8 cellular contexts compared by ENCODE assay signal in genomic region chr13:46553521-46553885, GRCh38. TPM values are rescaled to one million over a fixed set of nuclear protein-coding genes. Genes with fewer than 3 reads are reported as not detected.
DNase-seq lines count a peak whose midpoint lies in the region; ATAC-seq, FAIRE-seq and TF ChIP-seq lines count a peak whose summit lies in the region.

No MANE protein-coding gene starts in this region.

- TF ChIP-seq EP300 in GM12878 (IDR thresholded peaks at IDR 0.05; ENCODE audit: borderline replicate concordance in 1 of 2, control insufficient read depth in 1 of 2, low read depth in 2 of 2, low read length in 2 of 2), result no peak

- H3K9ac ChIP-seq in HUES6 (ENCODE audit: low read length) (peak overlapping the region; percentile 82), GM12878 (ENCODE audit: control insufficient read depth, insufficient read depth, low read length) (peak overlapping the region; percentile 86)

- peak overlapping the region; percentile 70 for H2AFZ ChIP-seq in GM12878 (ENCODE audit: control insufficient read depth, low read depth, low read length)

- SMC1A ChIA-PET in GM12878 (lab: Charles Lee; ENCODE audit: uncharacterized antibody, unreplicated experiment), result interaction anchor here (0.8 to 5.3 kb wide), 6 partner anchors 18 to 168 kb away, joined by 3 to 80 read pairs (median 18); no protein-coding TSS in a partner anchor

- TF ChIP-seq POLR2A in GM12878 (IDR thresholded peaks at IDR 0.05; ENCODE audit: low read depth, low read length), result no peak
- no peak for TF ChIP-seq POLR2A in thyroid gland (IDR thresholded peaks at IDR 0.05)

- in situ Hi-C loops in GM12878 (cut with MboI), result loop anchor here (5.0 to 10.0 kb wide), 2 partner anchors 174 to 379 kb away; no protein-coding TSS in a partner anchor

- peak; percentile 11 for ATAC-seq in GM19324 (IDR thresholded peaks at IDR 0.05; ENCODE audit: low FRiP score, unreplicated experiment)
- ATAC-seq in GM12878, result peak; percentile 13
- ATAC-seq in left lung, result peak; percentile 8

- peak overlapping the region; percentile 50 for H3K4me2 ChIP-seq in GM12878 (ENCODE audit: control insufficient read depth, insufficient read depth)

- no TSS peak for BruUV-seq in GM12878 (replicated peaks; lab: Mats Ljungman, UMichigan)

- H3K36me3 ChIP-seq in HUES6 (ENCODE audit: control insufficient read depth, insufficient read depth, low read length), result no peaks in the 10 kb centered on the region
- H3K36me3 ChIP-seq in GM12878 (ENCODE audit: control insufficient read depth in 2 of 2, insufficient read depth in 2 of 2, low read length in 1 of 2), result no peaks in the 10 kb centered on the region; a peak in 1 of 4 replicates
- no peaks in the 10 kb centered on the region for H3K36me3 ChIP-seq in left lung
- no peaks in the 10 kb centered on the region for H3K36me3 ChIP-seq in thyroid gland

- H3K4me1 ChIP-seq in HUES6 (ENCODE audit: control insufficient read depth, insufficient read depth, low read length), result peaks cover 14% of the 10 kb centered on the region
- peaks cover 11% of the 10 kb centered on the region for H3K4me1 ChIP-seq in GM12878 (ENCODE audit: control insufficient read depth, insufficient read depth, low read length)
- H3K4me1 ChIP-seq in left lung, result peaks cover 9 to 37% of the 10 kb centered on the region in 2 donors
- peaks cover 7 to 13% of the 10 kb centered on the region in 2 donors for H3K4me1 ChIP-seq in thyroid gland

- POLR2A ChIA-PET in GM12878 (lab: Charles Lee), result interaction anchor here (0.7 to 2.4 kb wide), 7 partner anchors 8 to 114 kb away, joined by 3 to 9 read pairs (median 3); no protein-coding TSS in a partner anchor

- H3K4me3 ChIP-seq in HUES6 (ENCODE audit: low read depth, low read length), result peak overlapping the region; percentile 91
- peak overlapping the region; percentile 70 for H3K4me3 ChIP-seq in GM12878
- H3K4me3 ChIP-seq in left lung, result peak overlapping the region; percentile 96 to 97
- peak overlapping the region; percentile 43 to 82 (median 72) for H3K4me3 ChIP-seq in thyroid gland (replicated peaks in 1 of 3)

- DNase-seq in GM12878 (ENCODE audit: low read depth, low spot score) (no peak), left lung (no peak), thyroid gland (no peak), NOMO-1 treated with DMSO at 0.1 percent for 48 hours (lab: John Stamatoyannopoulos, UW; ENCODE audit: unreplicated experiment) (no peak), NCI-H1048 (lab: John Stamatoyannopoulos, UW) (no peak)
- no peak for DNase-seq in effector CD8-positive, alpha-beta T cell (lab: John Stamatoyannopoulos, UW)

- no peak for FAIRE-seq in GM12878 (lab: Jason Lieb, UNC)

- RAD21 ChIA-PET in GM12878 (lab: Charles Lee; ENCODE audit: unreplicated experiment), result interaction anchor here (0.6 to 3.9 kb wide), 20 partner anchors 9 to 139 kb away, joined by 3 to 52 read pairs (median 14); no protein-coding TSS in a partner anchor

- H3K9me3 ChIP-seq in HUES6 (ENCODE audit: control insufficient read depth, insufficient read depth, low read depth, low read length) (no peaks in the 10 kb centered on the region), GM12878 (replicated peaks; ENCODE audit: control insufficient read depth, insufficient read depth, low read length) (no peaks in the 10 kb centered on the region), left lung (no peaks in the 10 kb centered on the region), thyroid gland (no peaks in the 10 kb centered on the region)

- WGBS in GM12878 (ENCODE audit: insufficient coverage, insufficient replicate concordance, low lambda C conversion rate, missing lambda C conversion rate), result under 1% methylated on average over 34 of the region's 34 CpGs
- 5% methylated on average over 8 of the region's 34 CpGs; no CpG with 5 or more reads in 1 of the 2 donors for WGBS in thyroid gland, 2 donors

- peaks cover 63% of the 10 kb centered on the region for H3K79me2 ChIP-seq in GM12878 (ENCODE audit: control insufficient read depth, insufficient read depth, low read length)

- H3K27ac ChIP-seq in HUES6 (ENCODE audit: low read depth, low read length) (no peak overlapping the region), GM12878 (ENCODE audit: control insufficient read depth, insufficient read depth) (peak overlapping the region; percentile 86), left lung (peak overlapping the region; percentile 86 to 92), thyroid gland (peak overlapping the region; percentile 74 to 92 (median 86))

- H3K27me3 ChIP-seq in HUES6 (ENCODE audit: control insufficient read depth, insufficient read depth, low read length) (peaks cover 17% of the 10 kb centered on the region), GM12878 (replicated peaks in 1 of 2; ENCODE audit: control insufficient read depth in 2 of 2, insufficient read depth in 2 of 2, low read length in 1 of 2) (no peaks in the 10 kb centered on the region), left lung (no peaks in the 10 kb centered on the region), thyroid gland (no peaks in the 10 kb centered on the region)

- intact Hi-C loops in GM12878 (cut with micrococcal nuclease; ENCODE audit: unreplicated experiment) (loop anchor here (2.0 to 5.0 kb wide), 3 partner anchors 45 to 131 kb away; no protein-coding TSS in a partner anchor), left lung (cut with DNase I) (no loop called here), thyroid gland (cut with DNase I) (no loop called here)

- TF ChIP-seq CTCF in GM12878 (IDR thresholded peaks at IDR 0.05 in 2 of 3, conservative IDR thresholded peaks at IDR 0.05 in 1 of 3; ENCODE audit: control insufficient read depth in 2 of 3, extremely low read depth in 1 of 3, insufficient read depth in 1 of 3, low read depth in 3 of 3, low read length in 3 of 3), result no peak
- no peak for TF ChIP-seq CTCF in left lung (IDR thresholded peaks at IDR 0.05)
- no peak for TF ChIP-seq CTCF in thyroid gland (IDR thresholded peaks at IDR 0.05)

- TF ChIP-seq RAD21 in GM12878 (IDR thresholded peaks at IDR 0.05; ENCODE audit: insufficient read depth, low read depth, low read length), result no peak

- H4K20me1 ChIP-seq in GM12878 (ENCODE audit: control insufficient read depth, insufficient read depth), result no peaks in the 10 kb centered on the region; the same call in 1 of the 2 replicates

- CTCF ChIA-PET in GM12878 (lab: Yijun Ruan, JAX), result interaction anchor here (2.9 to 3.0 kb wide), 4 partner anchors 18 to 168 kb away, joined by 18 to 92 read pairs (median 38); no protein-coding TSS in a partner anchor

TF ChIP-seq in GM12878, 131 proteins besides CTCF, POLR2A, EP300 and RAD21:
- TF ChIP-seq GATAD2B (conservative IDR thresholded peaks at IDR 0.05; ENCODE audit: low read depth), result peak; percentile 22
- peak; percentile 32; the same call in 1 of the 2 replicates for TF ChIP-seq DPF2 (IDR thresholded peaks at IDR 0.05)
- TF ChIP-seq, protein P1, sequence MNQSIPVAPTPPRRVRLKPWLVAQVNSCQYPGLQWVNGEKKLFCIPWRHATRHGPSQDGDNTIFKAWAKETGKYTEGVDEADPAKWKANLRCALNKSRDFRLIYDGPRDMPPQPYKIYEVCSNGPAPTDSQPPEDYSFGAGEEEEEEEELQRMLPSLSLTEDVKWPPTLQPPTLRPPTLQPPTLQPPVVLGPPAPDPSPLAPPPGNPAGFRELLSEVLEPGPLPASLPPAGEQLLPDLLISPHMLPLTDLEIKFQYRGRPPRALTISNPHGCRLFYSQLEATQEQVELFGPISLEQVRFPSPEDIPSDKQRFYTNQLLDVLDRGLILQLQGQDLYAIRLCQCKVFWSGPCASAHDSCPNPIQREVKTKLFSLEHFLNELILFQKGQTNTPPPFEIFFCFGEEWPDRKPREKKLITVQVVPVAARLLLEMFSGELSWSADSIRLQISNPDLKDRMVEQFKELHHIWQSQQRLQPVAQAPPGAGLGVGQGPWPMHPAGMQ (IDR thresholded peaks at IDR 0.05; ENCODE audit: borderline replicate concordance), result no peak
- no peak for TF ChIP-seq MEF2A (IDR thresholded peaks at IDR 0.05; ENCODE audit: insufficient read depth, low read depth, low read length)
TF ChIP-seq in GM12878: peak in this region for 2.

RNA-seq across cellular contexts. Expression of gene LRCH1, which starts 0.5 kb away (rescaled TPM):
- total RNA-seq in GM12878 (2013; cell fraction: nucleolus; rRNA removed), result 234 and 245 TPM in 2 replicates
- total RNA-seq in GM12878 (2014; rRNA removed) (13.2 and 13.8 TPM in 2 replicates), GM12878 (2014; rRNA removed; fragmentation: Illumina TruSeq; extraction: Trizol) (16.8 and 17.5 TPM in 2 replicates), GM12878 (2021) (23.3 and 24.0 TPM in 2 replicates), left lung (10 to 100 TPM; 16.1 to 17.7 TPM), thyroid gland (10 to 100 TPM; 13.5 to 19.3 (median 15.9) TPM)
- polyA plus RNA-seq in GM12878 (2011; ENCODE audit: low read depth), result 11.3 TPM
- polyA plus RNA-seq in GM12878 (2011; rRNA removed) (48.9 and 51.6 TPM in 2 replicates), GM12878 (2014; fragmentation: Illumina TruSeq; extraction: Trizol) (20.0 and 23.4 TPM in 2 replicates), GM12878 (2014; fragmentation: Nextera tagmentation; extraction: Ambion mirVana) (1 to 10 TPM; 5.3 to 5.4 TPM), GM12878 (2014; rRNA removed) (13.8 and 15.6 TPM in 2 replicates), GM12878 (2016; fragmentation: Nextera tagmentation; extraction: Ambion mirVana) (1 to 10 TPM; 7.9 to 9.2 TPM)
- polyA plus RNA-seq in GM12878 (2011; cell fraction: cytosol; rRNA removed), result 21.1 and 23.9 TPM in 2 replicates
- 43.0 and 54.0 TPM in 2 replicates for polyA plus RNA-seq in GM12878 (2011; cell fraction: nucleus; rRNA removed)
- polyA plus RNA-seq in GM12878 (2012), result 16.7 and 24.5 TPM in 2 replicates
- polyA minus RNA-seq in GM12878 (2011; rRNA and poly(A)+ RNA removed), result 76.0 and 94.2 TPM in 2 replicates
- 19.8 and 21.5 TPM in 2 replicates for polyA minus RNA-seq in GM12878 (2011; cell fraction: cytosol; rRNA and poly(A)+ RNA removed)
- 103 and 119 TPM in 2 replicates for polyA minus RNA-seq in GM12878 (2011; cell fraction: nucleus; rRNA and poly(A)+ RNA removed)
